In the genomic region with DNA sequence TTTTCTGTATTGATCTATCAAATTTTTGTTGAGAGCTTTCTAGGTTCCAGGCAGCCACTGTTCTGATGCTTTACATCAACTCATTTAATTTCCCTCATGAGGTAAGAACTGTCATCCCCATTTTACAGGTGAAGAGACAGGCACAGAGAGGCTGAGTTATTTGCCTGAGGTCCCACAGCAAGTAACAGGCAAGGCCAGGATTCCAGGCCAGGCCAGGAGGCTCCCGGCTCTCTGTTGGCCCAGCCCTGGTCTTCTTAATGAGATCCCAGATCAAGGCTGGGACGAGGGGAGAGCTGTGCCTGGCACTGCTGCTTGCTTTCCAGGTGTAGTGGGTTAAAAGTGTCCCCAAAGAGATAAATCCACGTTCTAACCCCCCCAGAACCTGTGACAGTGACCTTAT, we compare ENCODE assay signal across 1 cellular context.
TF ChIP-seq lines count a peak whose summit lies in the region.

No MANE protein-coding gene starts in this region.

TF ChIP-seq in IMR-90, 13 proteins besides CTCF, POLR2A, EP300 and RAD21:
- TF ChIP-seq MXI1 (IDR thresholded peaks at IDR 0.05; ENCODE audit: borderline replicate concordance, low read depth, low read length): no peak
- TF ChIP-seq CEBPB (IDR thresholded peaks at IDR 0.05; ENCODE audit: low read depth, low read length): no peak
- no peak for TF ChIP-seq NFE2L2 (IDR thresholded peaks at IDR 0.05; ENCODE audit: low read depth, low read length)
- TF ChIP-seq FOS (IDR thresholded peaks at IDR 0.05; ENCODE audit: low read depth, low read length): no peak
- TF ChIP-seq ELK1 (IDR thresholded peaks at IDR 0.05; ENCODE audit: borderline replicate concordance, low read depth, low read length): no peak
- no peak for TF ChIP-seq BHLHE40 (IDR thresholded peaks at IDR 0.05; ENCODE audit: low read depth, low read length)
- TF ChIP-seq CHD1 (IDR thresholded peaks at IDR 0.05; ENCODE audit: low read depth, low read length): no peak
- TF ChIP-seq MAZ (IDR thresholded peaks at IDR 0.05; ENCODE audit: borderline replicate concordance, low read depth, low read length): no peak
- TF ChIP-seq MAFK (IDR thresholded peaks at IDR 0.05; ENCODE audit: low read depth, low read length): no peak
- TF ChIP-seq RFX5 (IDR thresholded peaks at IDR 0.05; ENCODE audit: low read depth, low read length): no peak
- no peak for TF ChIP-seq SMC3 (IDR thresholded peaks at IDR 0.05; ENCODE audit: low read depth, low read length)
- TF ChIP-seq RCOR1 (IDR thresholded peaks at IDR 0.05; ENCODE audit: insufficient replicate concordance, low read length): no peak
- TF ChIP-seq USF2 (IDR thresholded peaks at IDR 0.05; ENCODE audit: low read depth, low read length): no peak
